Comparison of ENCODE assay signal across 1 cellular context in genomic region chr3:48301814-48302194, GRCh38.
TF ChIP-seq lines count a peak whose summit lies in the region.

No MANE protein-coding gene starts in this region.

TF ChIP-seq in WTC11, 78 proteins besides CTCF, POLR2A, EP300 and RAD21 (continued from another document):
- TF ChIP-seq ATF2 (CRISPR knock-in tag; IDR thresholded peaks at IDR 0.05; ENCODE audit: borderline replicate concordance, low read depth) (no peak), PRDM15 (CRISPR knock-in tag; IDR thresholded peaks at IDR 0.05) (no peak), TCF7 (CRISPR knock-in tag; IDR thresholded peaks at IDR 0.05; ENCODE audit: low read depth) (no peak)
